1 cellular context compared by ENCODE assay signal in genomic region chr4:26858947-26859401, GRCh38.
TF ChIP-seq lines count a peak whose summit lies in the region.

No MANE protein-coding gene starts in this region.

TF ChIP-seq in GM23338, 12 proteins besides CTCF, POLR2A, EP300 and RAD21 (continued from another document):
- TF ChIP-seq REST (IDR thresholded peaks at IDR 0.05; ENCODE audit: unreplicated experiment) (no peak), EZH2 (IDR thresholded peaks at IDR 0.05; ENCODE audit: low read depth, unreplicated experiment) (no peak), JUNB (IDR thresholded peaks at IDR 0.05; ENCODE audit: unreplicated experiment) (no peak)
